16 cellular contexts compared by ENCODE assay signal in genomic region chr22:22031183-22031560, GRCh38. TPM values are rescaled to one million over a fixed set of nuclear protein-coding genes. Genes with fewer than 3 reads are reported as not detected.
DNase-seq lines count a peak whose midpoint lies in the region; ATAC-seq, FAIRE-seq and TF ChIP-seq lines count a peak whose summit lies in the region.
"Had no signal": no experiment of that assay in that cellular context is flagged by ENCODE, and none has a peak within 500 bp of the region (broad histone marks: within the 10 kb centered on the region; RNA-seq: fewer than 3 reads in every experiment).

No MANE protein-coding gene starts in this region.

- TF ChIP-seq RAD21 in GM12878 (IDR thresholded peaks at IDR 0.05; ENCODE audit: insufficient read depth, low read depth, low read length) = no peak

- no peak for TF ChIP-seq POLR2A in GM12878 (IDR thresholded peaks at IDR 0.05; ENCODE audit: low read depth, low read length)

- H3K4me3 ChIP-seq in right atrium auricular region (no peak overlapping the region), GM12878 (peak overlapping the region; percentile 66)
- H3K4me3 ChIP-seq: gastrocnemius medialis had no signal

- POLR2A ChIA-PET in GM12878 (lab: Charles Lee) = interaction anchor here (0.5 to 8.1 kb wide), 13 partner anchors 13 to 924 kb away, joined by 3 to 141 read pairs (median 6); no protein-coding TSS in a partner anchor

- SMC1A ChIA-PET in GM12878 (lab: Charles Lee; ENCODE audit: uncharacterized antibody, unreplicated experiment) = interaction anchor here (0.6 to 7.0 kb wide), 27 partner anchors 12 to 1019 kb away, joined by 3 to 174 read pairs (median 5); no protein-coding TSS in a partner anchor

- peak overlapping the region; percentile 59 for H2AFZ ChIP-seq in GM12878 (ENCODE audit: control insufficient read depth, low read depth, low read length)

- CTCF ChIA-PET in GM12878 (lab: Yijun Ruan, JAX) = interaction anchor here (0.6 to 13.5 kb wide), 39 partner anchors 10 to 927 kb away, joined by 3 to 177 read pairs (median 5); no protein-coding TSS in a partner anchor

- no peak for ATAC-seq in left ventricle myocardium superior
- ATAC-seq in HG03439 (IDR thresholded peaks at IDR 0.05; ENCODE audit: unreplicated experiment) = peak; percentile 17
- peak; percentile 73 for ATAC-seq in GM12878
- ATAC-seq: gastrocnemius medialis had no signal

- DNase-seq in right atrium auricular region (ENCODE audit: low spot score) = no peak
- DNase-seq in left ventricle myocardium superior = no peak
- no peak for DNase-seq in GM12878 (ENCODE audit: low read depth, low spot score)
- no peak for DNase-seq in type B pancreatic cell (ENCODE audit: extremely low spot score, unreplicated experiment)
- no peak for DNase-seq in foreskin melanocyte
- no peak for DNase-seq in HUDEP-2 (lab: John Stamatoyannopoulos, UW; ENCODE audit: unreplicated experiment in 76 of 76)
- no peak for DNase-seq in HCEC 1CT
- DNase-seq: activated CD4-positive, alpha-beta T cell treated with anti-CD3 and anti-CD28 coated beads, Interleukin-2, amount 50 U/mL, for 4 hours; gastrocnemius medialis; SHP77 treated with DMSO at 0.1 percent for 48 hours; stimulated activated CD4-positive, alpha-beta T cell treated with anti-CD3 and anti-CD28 coated beads, Interleukin-2, amount 100 ng/mL, for 24 hours; T1000 had no signal

- no peaks in the 10 kb centered on the region for H3K27me3 ChIP-seq in right atrium auricular region
- H3K27me3 ChIP-seq in GM12878 (replicated peaks in 1 of 2; ENCODE audit: control insufficient read depth in 2 of 2, insufficient read depth in 2 of 2, low read length in 1 of 2) = no peaks in the 10 kb centered on the region
- H3K27me3 ChIP-seq: gastrocnemius medialis had no signal

- no peaks in the 10 kb centered on the region for H3K9me3 ChIP-seq in right atrium auricular region
- no peaks in the 10 kb centered on the region for H3K9me3 ChIP-seq in GM12878 (replicated peaks; ENCODE audit: control insufficient read depth, insufficient read depth, low read length)
- H3K9me3 ChIP-seq: gastrocnemius medialis had no signal

- peak overlapping the region; percentile 82 for H3K4me2 ChIP-seq in GM12878 (ENCODE audit: control insufficient read depth, insufficient read depth)

- H3K4me3 Mint-ChIP-seq in type B pancreatic cell = no peak overlapping the region
- H3K4me3 Mint-ChIP-seq: activated T-helper 1 cell treated with anti-CD3 and anti-CD28 coated beads, Interleukin-12 subunit alpha, Interleukin-12 subunit beta, Interleukin-2, Interleukin-4 antibody, amounts not matched to agents 30 ng/mL and 10 ng/mL and 1 ng/mL, durations not matched to agents 14 hours and 24 hours and 36 hours; neural crest cell had no signal

- peaks cover 8% of the 10 kb centered on the region for H3K79me2 ChIP-seq in GM12878 (ENCODE audit: control insufficient read depth, insufficient read depth, low read length)

- no peak for FAIRE-seq in GM12878 (lab: Jason Lieb, UNC)
- FAIRE-seq: H54 had no signal

- peak overlapping the region; percentile 11 for H3K27ac Mint-ChIP-seq in type B pancreatic cell
- H3K27ac Mint-ChIP-seq: activated T-helper 1 cell treated with anti-CD3 and anti-CD28 coated beads, Interleukin-12 subunit alpha, Interleukin-12 subunit beta, Interleukin-2, Interleukin-4 antibody, amounts not matched to agents 30 ng/mL and 10 ng/mL and 1 ng/mL, durations not matched to agents 14 hours and 24 hours and 36 hours had no signal

- RAD21 ChIA-PET in GM12878 (lab: Charles Lee; ENCODE audit: unreplicated experiment) = interaction anchor here (0.7 to 12.8 kb wide), 31 partner anchors 12 to 924 kb away, joined by 3 to 229 read pairs (median 6); partner anchors contain the start of gene TOP3B

- no peaks in the 10 kb centered on the region for H3K4me1 Mint-ChIP-seq in type B pancreatic cell (ENCODE audit: unreplicated experiment)

- no peak for TF ChIP-seq EP300 in GM12878 (IDR thresholded peaks at IDR 0.05; ENCODE audit: borderline replicate concordance in 1 of 2, control insufficient read depth in 1 of 2, low read depth in 2 of 2, low read length in 2 of 2)

- BruUV-seq in GM12878 (replicated peaks; lab: Mats Ljungman, UMichigan) = no TSS peak

- peaks cover 19% of the 10 kb centered on the region for H3K27me3 Mint-ChIP-seq in type B pancreatic cell

- TF ChIP-seq CTCF in right atrium auricular region (IDR thresholded peaks at IDR 0.05) = no peak
- no peak for TF ChIP-seq CTCF in GM12878 (IDR thresholded peaks at IDR 0.05 in 2 of 3, conservative IDR thresholded peaks at IDR 0.05 in 1 of 3; ENCODE audit: control insufficient read depth in 2 of 3, extremely low read depth in 1 of 3, insufficient read depth in 1 of 3, low read depth in 3 of 3, low read length in 3 of 3)
- TF ChIP-seq CTCF in type B pancreatic cell (conservative IDR thresholded peaks at IDR 0.05) = no peak

- 21% methylated on average over 8 of the region's 8 CpGs for WGBS in GM12878 (ENCODE audit: insufficient coverage, insufficient replicate concordance, low lambda C conversion rate, missing lambda C conversion rate)

- H3K4me1 ChIP-seq in right atrium auricular region (no peaks in the 10 kb centered on the region), GM12878 (ENCODE audit: control insufficient read depth, insufficient read depth, low read length) (peaks cover 33% of the 10 kb centered on the region)
- H3K4me1 ChIP-seq: gastrocnemius medialis had no signal

- in situ Hi-C loops in GM12878 (cut with MboI) = loop anchor here (10.0 kb wide), 1 partner anchor 124 kb away; no protein-coding TSS in a partner anchor

- H4K20me1 ChIP-seq in GM12878 (ENCODE audit: control insufficient read depth, insufficient read depth) = no peaks in the 10 kb centered on the region

- peak overlapping the region; percentile 59 for H3K9ac ChIP-seq in GM12878 (ENCODE audit: control insufficient read depth, insufficient read depth, low read length)

- H3K27ac ChIP-seq in right atrium auricular region (peak overlapping the region; percentile 11 to 67), GM12878 (ENCODE audit: control insufficient read depth, insufficient read depth) (peak overlapping the region; percentile 80)
- H3K27ac ChIP-seq: gastrocnemius medialis had no signal

- no peaks in the 10 kb centered on the region for H3K9me3 Mint-ChIP-seq in type B pancreatic cell
- H3K9me3 Mint-ChIP-seq: activated T-helper 1 cell treated with anti-CD3 and anti-CD28 coated beads, Interleukin-12 subunit alpha, Interleukin-12 subunit beta, Interleukin-2, Interleukin-4 antibody, amounts not matched to agents 30 ng/mL and 10 ng/mL and 1 ng/mL, durations not matched to agents 14 hours and 24 hours and 36 hours; neural crest cell had no signal

- intact Hi-C loops in left ventricle myocardium superior (cut with micrococcal nuclease) (no loop called here), GM12878 (cut with micrococcal nuclease; ENCODE audit: unreplicated experiment) (loop anchor here (2.0 kb wide), 1 partner anchor 80 kb away; no protein-coding TSS in a partner anchor)

- no peaks in the 10 kb centered on the region for H3K36me3 Mint-ChIP-seq in type B pancreatic cell

- H3K36me3 ChIP-seq in right atrium auricular region (no peaks in the 10 kb centered on the region), GM12878 (ENCODE audit: control insufficient read depth in 2 of 2, insufficient read depth in 2 of 2, low read length in 1 of 2) (no peaks in the 10 kb centered on the region)
- H3K36me3 ChIP-seq: gastrocnemius medialis had no signal

TF ChIP-seq in GM12878, 131 proteins besides CTCF, POLR2A, EP300 and RAD21 (continues in another document):
- TF ChIP-seq ZNF217 (IDR thresholded peaks at IDR 0.05) (0 out of 2 replicates have a peak, but pooled peaks have one; percentile 14), RELB (IDR thresholded peaks at IDR 0.05; ENCODE audit: low read depth) (0 out of 2 replicates have a peak, but pooled peaks have one; percentile 9), NR2C2 (IDR thresholded peaks at IDR 0.05; ENCODE audit: borderline replicate concordance, control insufficient read depth, insufficient read length, low read depth) (no peak), LARP7 (IDR thresholded peaks at IDR 0.05) (peak; percentile 61; the same call in 1 of the 2 replicates), TARDBP (IDR thresholded peaks at IDR 0.05; ENCODE audit: borderline replicate concordance) (no peak)

RNA-seq across cellular contexts. Expression of gene TOP3B, which starts 48.6 kb away (rescaled TPM):
- 10 to 100 TPM; 11.5 to 12.3 TPM for total RNA-seq in right atrium auricular region
- total RNA-seq in left ventricle myocardium superior = 13.1 TPM
- total RNA-seq in GM12878 (2013; cell fraction: nucleolus; rRNA removed) = 173 TPM in 2 replicates
- total RNA-seq in GM12878 (2014; rRNA removed) = 43.5 and 47.3 TPM in 2 replicates
- total RNA-seq in GM12878 (2014; rRNA removed; fragmentation: Illumina TruSeq; extraction: Trizol) = 19.9 and 22.1 TPM in 2 replicates
- total RNA-seq in GM12878 (2021) = 41.9 and 47.1 TPM in 2 replicates
- 7.4 TPM for polyA plus RNA-seq in GM12878 (2011; ENCODE audit: low read depth)
- polyA plus RNA-seq in GM12878 (2011; rRNA removed) = 7.4 and 12.4 TPM in 2 replicates
- 15.5 and 17.6 TPM in 2 replicates for polyA plus RNA-seq in GM12878 (2011; cell fraction: cytosol; rRNA removed)
- polyA plus RNA-seq in GM12878 (2011; cell fraction: nucleus; rRNA removed) = 137 and 161 TPM in 2 replicates
- 16.8 and 19.0 TPM in 2 replicates for polyA plus RNA-seq in GM12878 (2012)
- 12.8 and 29.6 TPM in 2 replicates for polyA plus RNA-seq in GM12878 (2014; fragmentation: Illumina TruSeq; extraction: Trizol)
- polyA plus RNA-seq in GM12878 (2014; fragmentation: Nextera tagmentation; extraction: Ambion mirVana) = 1 to 10 TPM in 1 of 2 experiments, under 1 TPM in 1; 0.60 to 1.6 TPM
- 40.9 and 47.9 TPM in 2 replicates for polyA plus RNA-seq in GM12878 (2014; rRNA removed)
- 10 to 100 TPM; 37.8 to 45.2 TPM for polyA plus RNA-seq in GM12878 (2016; fragmentation: Nextera tagmentation; extraction: Ambion mirVana)
- polyA minus RNA-seq in GM12878 (2011; rRNA and poly(A)+ RNA removed) = 17.1 and 23.3 TPM in 2 replicates
- polyA minus RNA-seq in GM12878 (2011; cell fraction: cytosol; rRNA and poly(A)+ RNA removed) = 6.9 and 8.7 TPM in 2 replicates
- 31.7 and 48.4 TPM in 2 replicates for polyA minus RNA-seq in GM12878 (2011; cell fraction: nucleus; rRNA and poly(A)+ RNA removed)
- 47.7 and 66.3 TPM in 2 replicates for total RNA-seq in type B pancreatic cell (ENCODE audit: low replicate concordance)
